Comparison of ENCODE assay signal across 22 cellular contexts in the genomic region with DNA sequence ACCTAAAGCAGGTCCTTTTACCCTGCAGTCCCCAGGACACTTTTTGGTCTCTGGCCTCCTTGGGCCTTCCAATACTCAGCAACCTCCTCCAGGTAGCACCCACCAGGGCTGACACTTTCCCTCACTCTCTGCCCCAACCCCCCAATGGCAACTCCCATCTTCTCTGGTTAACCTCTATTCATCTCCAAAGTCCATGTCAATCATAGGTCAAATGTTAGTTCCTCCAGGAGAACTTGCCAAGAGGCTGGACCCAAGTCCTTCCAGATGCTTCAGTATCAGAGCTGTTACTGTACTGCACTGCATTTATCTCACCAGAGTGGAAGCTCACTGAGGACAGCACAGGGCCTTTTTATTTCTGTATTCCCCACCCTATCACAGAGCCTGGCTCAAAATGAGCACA.
DNase-seq lines count a peak whose midpoint lies in the region; ATAC-seq, FAIRE-seq and TF ChIP-seq lines count a peak whose summit lies in the region.
"Had no signal": no experiment of that assay in that cellular context is flagged by ENCODE, and none has a peak within 500 bp of the region (broad histone marks: within the 10 kb centered on the region; RNA-seq: fewer than 3 reads in every experiment).

No MANE protein-coding gene starts in this region.

- H3K9ac ChIP-seq in HepG2 (ENCODE audit: insufficient read depth, low read depth, low read length), result no peak overlapping the region
- H3K9ac ChIP-seq in endodermal cell (ENCODE audit: extremely low read depth, low read length, poor library complexity, severe bottlenecking), result no peak overlapping the region

- BruUV-seq in HepG2 (replicated peaks; lab: Mats Ljungman, UMichigan), result no TSS peak

- TF ChIP-seq POLR2A in right lobe of liver (IDR thresholded peaks at IDR 0.05), result no peak
- no peak for TF ChIP-seq POLR2A in HepG2 (IDR thresholded peaks at IDR 0.05; ENCODE audit: insufficient read depth in 1 of 2, low read depth in 2 of 2, low read length in 2 of 2)

- H3K4me3 ChIP-seq in right lobe of liver, result no peak overlapping the region
- H3K4me3 ChIP-seq in HepG2 (replicated peaks in 1 of 3; ENCODE audit: insufficient read depth in 1 of 3, low read depth in 2 of 3, low read length in 3 of 3), result no peak overlapping the region
- no peak overlapping the region for H3K4me3 ChIP-seq in endodermal cell (ENCODE audit: low read length)
- no peak overlapping the region for H3K4me3 ChIP-seq in aorta (ENCODE audit: low read length in 2 of 2)
- H3K4me3 ChIP-seq: thoracic aorta had no signal

- H3K9me3 Mint-ChIP-seq in endodermal cell, result no peaks in the 10 kb centered on the region

- no peak overlapping the region for H3K4me2 ChIP-seq in HepG2 (ENCODE audit: low read depth, low read length)

- H3K27ac Mint-ChIP-seq in T-helper 17 cell, result peak overlapping the region; percentile 97
- H3K27ac Mint-ChIP-seq in endodermal cell, result no peak overlapping the region

- CTCF ChIA-PET in HepG2 (lab: Yijun Ruan, JAX; ENCODE audit: low intra/inter-chr PET ratio, low total read pairs), result no interaction called here

- H3K27me3 Mint-ChIP-seq in T-helper 17 cell (no peaks in the 10 kb centered on the region), endodermal cell (ENCODE audit: insufficient read depth) (no peaks in the 10 kb centered on the region)
- H3K27me3 Mint-ChIP-seq: activated CD4-positive, alpha-beta T cell treated with anti-CD3 and anti-CD28 coated beads, Interleukin-2, amount 10 ng/mL, durations not matched to agents 7 days and 5 days had no signal

- peaks cover 76% of the 10 kb centered on the region for H3K4me1 Mint-ChIP-seq in T-helper 17 cell
- no peaks in the 10 kb centered on the region for H3K4me1 Mint-ChIP-seq in endodermal cell

- H3K36me3 Mint-ChIP-seq in T-helper 17 cell (ENCODE audit: low read depth) (peaks cover 8% of the 10 kb centered on the region), endodermal cell (ENCODE audit: low read depth) (no peaks in the 10 kb centered on the region)

- H4K20me1 ChIP-seq in HepG2 (ENCODE audit: insufficient read depth, low read length), result peaks cover 33% of the 10 kb centered on the region; the same call in 1 of the 2 replicates

- H3K27me3 ChIP-seq in right lobe of liver, result no peaks in the 10 kb centered on the region
- no peaks in the 10 kb centered on the region for H3K27me3 ChIP-seq in HepG2 (ENCODE audit: control insufficient read depth in 1 of 2, insufficient read depth in 2 of 2, low read length in 2 of 2)
- no peaks in the 10 kb centered on the region for H3K27me3 ChIP-seq in endodermal cell (ENCODE audit: control insufficient read depth, insufficient read depth, low read length, poor library complexity, severe bottlenecking)
- no peaks in the 10 kb centered on the region for H3K27me3 ChIP-seq in aorta (ENCODE audit: control insufficient read depth in 1 of 2, insufficient read depth in 2 of 2, low read length in 1 of 2)

- peaks cover 24% of the 10 kb centered on the region for H3K79me2 ChIP-seq in HepG2 (ENCODE audit: insufficient read depth, low read length)

- in situ Hi-C loops in HepG2 (cut with HindIII; ENCODE audit: extremely low pct_ligation_motif_present, low pct_unique_long_range_greater_than_20kb), result no loop called here

- H3K4me1 ChIP-seq in right lobe of liver, result no peaks in the 10 kb centered on the region
- H3K4me1 ChIP-seq in HepG2 (ENCODE audit: insufficient read depth, low read length), result no peaks in the 10 kb centered on the region
- no peaks in the 10 kb centered on the region for H3K4me1 ChIP-seq in endodermal cell (ENCODE audit: control insufficient read depth, insufficient read depth, low read length)
- peaks cover 5 to 9% of the 10 kb centered on the region in 2 donors for H3K4me1 ChIP-seq in aorta (ENCODE audit: control insufficient read depth in 1 of 2, insufficient read depth in 2 of 2, low read length in 2 of 2)
- H3K4me1 ChIP-seq: Caco-2 had no signal

- TF ChIP-seq RAD21 in HepG2 (CRISPR knock-in tag; IDR thresholded peaks at IDR 0.05), result no peak

- ATAC-seq in right lobe of liver (peak in 3 of 4 donors; percentile 33 to 64 (median 38)), HepG2 (no peak), T-helper 17 cell (no peak), aorta (ENCODE audit: low FRiP score) (peak; percentile 41)
- ATAC-seq: left ventricle myocardium superior had no signal

- no peaks in the 10 kb centered on the region for H3K9me3 ChIP-seq in right lobe of liver
- no peaks in the 10 kb centered on the region for H3K9me3 ChIP-seq in HepG2 (ENCODE audit: low read length)
- H3K9me3 ChIP-seq in T-helper 17 cell (ENCODE audit: control insufficient read depth, low read length, poor library complexity, severe bottlenecking), result no peaks in the 10 kb centered on the region
- H3K9me3 ChIP-seq in endodermal cell (ENCODE audit: control insufficient read depth, low read length), result no peaks in the 10 kb centered on the region
- no peaks in the 10 kb centered on the region for H3K9me3 ChIP-seq in aorta (ENCODE audit: control insufficient read depth, low read length)
- H3K9me3 ChIP-seq: Caco-2, thoracic aorta had no signal

- TF ChIP-seq EP300 in HepG2 (IDR thresholded peaks at IDR 0.05; ENCODE audit: low read depth in 2 of 2, low read length in 2 of 2) (no peak), HepG2 (CRISPR knock-in tag; IDR thresholded peaks at IDR 0.05; ENCODE audit: borderline replicate concordance) (no peak)

- no peak for FAIRE-seq in HepG2 (lab: Jason Lieb, UNC)
- FAIRE-seq: astrocyte, GM18507 had no signal

- intact Hi-C loops in right lobe of liver (cut with DNase I) (no loop called here), HepG2 (cut with micrococcal nuclease; ENCODE audit: unreplicated experiment) (no loop called here), aorta (cut with DNase I) (no loop called here)

- TF ChIP-seq CTCF in right lobe of liver (IDR thresholded peaks at IDR 0.05), result no peak
- no peak for TF ChIP-seq CTCF in HepG2 (CRISPR knock-in tag; IDR thresholded peaks at IDR 0.05)
- TF ChIP-seq CTCF in endodermal cell (conservative IDR thresholded peaks at IDR 0.05), result no peak

- H3K36me3 ChIP-seq in right lobe of liver (no peaks in the 10 kb centered on the region), HepG2 (replicated peaks in 1 of 2; ENCODE audit: control insufficient read depth in 1 of 2, insufficient read depth in 2 of 2, low read length in 2 of 2) (peaks cover 0 to 14% of the 10 kb centered on the region in 2 experiments; a peak in 1 of 5 replicates), endodermal cell (ENCODE audit: control insufficient read depth, insufficient read depth, low read length) (no peaks in the 10 kb centered on the region), aorta (ENCODE audit: control insufficient read depth in 1 of 2, insufficient read depth in 2 of 2, low read length in 1 of 2) (peaks cover 0 to 2% of the 10 kb centered on the region in 2 donors)

- H3K4me3 Mint-ChIP-seq in T-helper 17 cell, result peak overlapping the region; percentile 89
- no peak overlapping the region for H3K4me3 Mint-ChIP-seq in endodermal cell
- H3K4me3 Mint-ChIP-seq: activated CD4-positive, alpha-beta T cell treated with anti-CD3 and anti-CD28 coated beads, Interleukin-2, amount 10 ng/mL, durations not matched to agents 7 days and 5 days had no signal

- DNase-seq in right lobe of liver (no peak), HepG2 (ENCODE audit: low spot score) (no peak), T-helper 17 cell (no peak), endodermal cell (peak; percentile 14), aorta (no peak), NCI-H1105 treated with DMSO at 0.1 percent for 48 hours (lab: John Stamatoyannopoulos, UW) (no peak), OCI-M1 (lab: John Stamatoyannopoulos, UW) (no peak), ureter (ENCODE audit: low spot score) (no peak)
- DNase-seq: activated CD4-positive, alpha-beta T cell treated with anti-CD3 and anti-CD28 coated beads, Interleukin-2, amount 10 ng/mL, durations not matched to agents 7 days and 5 days; Caco-2; cerebellar nuclear complex; effector memory CD4-positive, alpha-beta T cell; head of caudate nucleus; KG1; left ventricle myocardium superior; NCI-H2029; NCI-H446 treated with DMSO at 0.1 percent for 48 hours; nucleus accumbens; stimulated activated CD8-positive, alpha-beta memory T cell treated with anti-CD3 and anti-CD28 coated beads, Interleukin-4, amount 100 ng/mL, for 48 hours had no signal

- no peak overlapping the region for H2AFZ ChIP-seq in HepG2 (ENCODE audit: low read length)

- H3K27ac ChIP-seq in right lobe of liver, result no peak overlapping the region
- H3K27ac ChIP-seq in HepG2 (ENCODE audit: extremely low read length, insufficient read depth, low read length), result no peak overlapping the region
- H3K27ac ChIP-seq in endodermal cell (ENCODE audit: low read depth, low read length), result no peak overlapping the region
- no peak overlapping the region for H3K27ac ChIP-seq in aorta (ENCODE audit: low read depth in 1 of 2, low read length in 2 of 2)
- H3K27ac ChIP-seq: thoracic aorta had no signal

- POLR2A ChIA-PET in HepG2 (lab: Yijun Ruan, JAX), result no interaction called here

TF ChIP-seq in HepG2, 621 proteins besides CTCF, POLR2A, EP300 and RAD21 (continues in another document):
- TF ChIP-seq, protein P1, sequence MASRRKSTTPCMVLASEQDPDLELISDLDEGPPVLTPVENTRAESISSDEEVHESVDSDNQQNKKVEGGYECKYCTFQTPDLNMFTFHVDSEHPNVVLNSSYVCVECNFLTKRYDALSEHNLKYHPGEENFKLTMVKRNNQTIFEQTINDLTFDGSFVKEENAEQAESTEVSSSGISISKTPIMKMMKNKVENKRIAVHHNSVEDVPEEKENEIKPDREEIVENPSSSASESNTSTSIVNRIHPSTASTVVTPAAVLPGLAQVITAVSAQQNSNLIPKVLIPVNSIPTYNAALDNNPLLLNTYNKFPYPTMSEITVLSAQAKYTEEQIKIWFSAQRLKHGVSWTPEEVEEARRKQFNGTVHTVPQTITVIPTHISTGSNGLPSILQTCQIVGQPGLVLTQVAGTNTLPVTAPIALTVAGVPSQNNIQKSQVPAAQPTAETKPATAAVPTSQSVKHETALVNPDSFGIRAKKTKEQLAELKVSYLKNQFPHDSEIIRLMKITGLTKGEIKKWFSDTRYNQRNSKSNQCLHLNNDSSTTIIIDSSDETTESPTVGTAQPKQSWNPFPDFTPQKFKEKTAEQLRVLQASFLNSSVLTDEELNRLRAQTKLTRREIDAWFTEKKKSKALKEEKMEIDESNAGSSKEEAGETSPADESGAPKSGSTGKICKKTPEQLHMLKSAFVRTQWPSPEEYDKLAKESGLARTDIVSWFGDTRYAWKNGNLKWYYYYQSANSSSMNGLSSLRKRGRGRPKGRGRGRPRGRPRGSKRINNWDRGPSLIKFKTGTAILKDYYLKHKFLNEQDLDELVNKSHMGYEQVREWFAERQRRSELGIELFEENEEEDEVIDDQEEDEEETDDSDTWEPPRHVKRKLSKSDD (CRISPR knock-in tag; IDR thresholded peaks at IDR 0.05; ENCODE audit: low read depth), result no peak
- no peak for TF ChIP-seq JDP2 (CRISPR knock-in tag; IDR thresholded peaks at IDR 0.05; ENCODE audit: borderline replicate concordance)
- TF ChIP-seq, protein P2, sequence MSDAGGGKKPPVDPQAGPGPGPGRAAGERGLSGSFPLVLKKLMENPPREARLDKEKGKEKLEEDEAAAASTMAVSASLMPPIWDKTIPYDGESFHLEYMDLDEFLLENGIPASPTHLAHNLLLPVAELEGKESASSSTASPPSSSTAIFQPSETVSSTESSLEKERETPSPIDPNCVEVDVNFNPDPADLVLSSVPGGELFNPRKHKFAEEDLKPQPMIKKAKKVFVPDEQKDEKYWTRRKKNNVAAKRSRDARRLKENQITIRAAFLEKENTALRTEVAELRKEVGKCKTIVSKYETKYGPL (CRISPR knock-in tag; IDR thresholded peaks at IDR 0.05), result no peak

Comparison
In these comparisons a context has a peak if more than half of its experiments do, and no peak if none do; other contexts are left out.
1. ATAC-seq: peak in right lobe of liver (3 of 4) and aorta (single experiment); none in HepG2 (single experiment) and T-helper 17 cell (single experiment).